19 cellular contexts compared by ENCODE assay signal in genomic region chr18:67301592-67301991, GRCh38.
DNase-seq lines count a peak whose midpoint lies in the region; ATAC-seq, FAIRE-seq and TF ChIP-seq lines count a peak whose summit lies in the region.
"Had no signal": no experiment of that assay in that cellular context is flagged by ENCODE, and none has a peak within 500 bp of the region (broad histone marks: within the 10 kb centered on the region; RNA-seq: fewer than 3 reads in every experiment).

No MANE protein-coding gene starts in this region.

- no peaks in the 10 kb centered on the region for H3F3A ChIP-seq in PC-3 (ENCODE audit: low read length, unreplicated experiment)

- H4K20me1 ChIP-seq in PC-3 (ENCODE audit: low read length): no peaks in the 10 kb centered on the region

- no peak for DNase-seq in activated CD4-positive, CD25-positive, alpha-beta regulatory T cell treated with anti-CD3 and anti-CD28 coated beads, Interleukin-2, amount 50 U/mL, for 72 hours
- DNase-seq in PC-3: no peak
- DNase-seq in chondrocyte (ENCODE audit: low spot score): no peak
- peak in 2 of 10 donors; percentile 1 to 5 for DNase-seq in naive thymus-derived CD8-positive, alpha-beta T cell
- no peak for DNase-seq in H54 (ENCODE audit: insufficient read length, low spot score)
- no peak for DNase-seq in ureter (ENCODE audit: low spot score)
- no peak for DNase-seq in NCI-H2081 treated with DMSO at 0.1 percent for 48 hours (lab: John Stamatoyannopoulos, UW)
- DNase-seq: 8988T; activated CD4-positive, alpha-beta T cell treated with anti-CD3 and anti-CD28 coated beads, Interleukin-2, amount 50 U/mL, for 48 hours; colonic mucosa; NCI-H2107; nephron progenitor cell; right cardiac atrium; SHP77; stimulated activated naive B cell treated with anti-CD40 and anti-IgM and Interleukin-4, amounts not matched to agents 10 μg/mL and 1 μg/mL and 100 μg/mL, for 72 hours had no signal

- POLR2A ChIA-PET in PC-3 (lab: Charles Lee; ENCODE audit: unreplicated experiment): interaction anchor here (0.6 to 0.7 kb wide), 2 partner anchors 198 to 684 kb away, joined by 3 read pairs; no protein-coding TSS in a partner anchor
- POLR2A ChIA-PET in naive thymus-derived CD8-positive, alpha-beta T cell (lab: Charles Lee): no interaction called here

- no peaks in the 10 kb centered on the region for H3K27me3 Mint-ChIP-seq in chondrocyte (ENCODE audit: low read depth)
- no peaks in the 10 kb centered on the region for H3K27me3 Mint-ChIP-seq in naive thymus-derived CD8-positive, alpha-beta T cell
- H3K27me3 Mint-ChIP-seq: CD4-positive, CD25-positive, alpha-beta regulatory T cell; stimulated activated naive B cell treated with anti-CD40 and anti-IgM and Interleukin-4, amounts not matched to agents 10 μg/mL and 1 μg/mL and 100 μg/mL, for 72 hours had no signal

- H3K4me1 ChIP-seq in PC-3 (ENCODE audit: insufficient read depth, low read length): peaks cover 8% of the 10 kb centered on the region; the same call in 1 of the 2 replicates
- H3K4me1 ChIP-seq: colonic mucosa had no signal

- BruUV-seq in PC-3 (replicated peaks; lab: Mats Ljungman, UMichigan): no TSS peak

- H3K27ac Mint-ChIP-seq in chondrocyte (ENCODE audit: unreplicated experiment): peak overlapping the region; percentile 92
- H3K27ac Mint-ChIP-seq in naive thymus-derived CD8-positive, alpha-beta T cell: peak overlapping the region; percentile 28 to 95 (median 86)
- H3K27ac Mint-ChIP-seq: nephron progenitor cell; stimulated activated naive B cell treated with anti-CD40 and anti-IgM and Interleukin-4, amounts not matched to agents 10 μg/mL and 1 μg/mL and 100 μg/mL, for 72 hours had no signal

- H3K79me2 ChIP-seq in PC-3 (ENCODE audit: low read length): no peaks in the 10 kb centered on the region

- no peak overlapping the region; the same call in 1 of the 2 replicates for H3K4me3 ChIP-seq in PC-3 (ENCODE audit: low read length)
- H3K4me3 ChIP-seq: colonic mucosa had no signal

- peaks cover 21% of the 10 kb centered on the region for H3K4me1 Mint-ChIP-seq in chondrocyte (ENCODE audit: low read depth)
- H3K4me1 Mint-ChIP-seq in naive thymus-derived CD8-positive, alpha-beta T cell: peaks cover 10 to 22% (median 18%) of the 10 kb centered on the region in 4 donors
- H3K4me1 Mint-ChIP-seq: CD4-positive, CD25-positive, alpha-beta regulatory T cell; nephron progenitor cell; stimulated activated naive B cell treated with anti-CD40 and anti-IgM and Interleukin-4, amounts not matched to agents 10 μg/mL and 1 μg/mL and 100 μg/mL, for 72 hours had no signal

- H3K4me3 Mint-ChIP-seq in chondrocyte (ENCODE audit: unreplicated experiment): no peak overlapping the region
- peak overlapping the region; percentile 35 to 78 (median 70) for H3K4me3 Mint-ChIP-seq in naive thymus-derived CD8-positive, alpha-beta T cell
- H3K4me3 Mint-ChIP-seq: nephron progenitor cell; stimulated activated naive B cell treated with anti-CD40 and anti-IgM and Interleukin-4, amounts not matched to agents 10 μg/mL and 1 μg/mL and 100 μg/mL, for 72 hours had no signal

- intact Hi-C loops in PC-3 (cut with micrococcal nuclease): no loop called here

- no peak for TF ChIP-seq CTCF in PC-3 (conservative IDR thresholded peaks at IDR 0.05; ENCODE audit: low read depth, low read length)
- TF ChIP-seq CTCF in chondrocyte (IDR thresholded peaks at IDR 0.05): no peak

- peak; percentile 17 to 20 for ATAC-seq in activated CD4-positive, CD25-positive, alpha-beta regulatory T cell treated with anti-CD3 and anti-CD28 coated beads, Interleukin-2, amount 50 U/mL, for 24 hours
- ATAC-seq in PC-3: peak; percentile 56
- ATAC-seq in naive thymus-derived CD8-positive, alpha-beta T cell: peak; percentile 28 to 61
- ATAC-seq: esophagus mucosa; right cardiac atrium; stimulated activated naive B cell treated with anti-CD40 and anti-IgM and Interleukin-4, amounts not matched to agents 10 μg/mL and 1 μg/mL and 100 μg/mL, for 72 hours had no signal

- no peaks in the 10 kb centered on the region for H3K36me3 ChIP-seq in PC-3 (ENCODE audit: low read depth, low read length)
- H3K36me3 ChIP-seq: colonic mucosa had no signal

- no peak for TF ChIP-seq POLR2A in H54 (IDR thresholded peaks at IDR 0.05; ENCODE audit: low read depth, low read length)

- H2AFZ ChIP-seq in PC-3 (ENCODE audit: low read length): peak overlapping the region; percentile 67

- H3K36me3 Mint-ChIP-seq in chondrocyte (ENCODE audit: low read depth): no peaks in the 10 kb centered on the region
- peaks cover 2 to 16% (median 13%) of the 10 kb centered on the region in 3 donors for H3K36me3 Mint-ChIP-seq in naive thymus-derived CD8-positive, alpha-beta T cell
- H3K36me3 Mint-ChIP-seq: CD4-positive, CD25-positive, alpha-beta regulatory T cell had no signal

- H3K9me3 ChIP-seq in PC-3 (ENCODE audit: low read length): 0 out of 2 replicates have a peak, but pooled peaks cover 8% of the 10 kb centered on the region
- H3K9me3 ChIP-seq: colonic mucosa had no signal

- no peak overlapping the region for H3K9ac ChIP-seq in PC-3 (ENCODE audit: low read length)

- peak overlapping the region; percentile 47 for H3K4me2 ChIP-seq in PC-3 (ENCODE audit: low read length)

- no peak for FAIRE-seq in H54 (lab: Jason Lieb, UNC)
- FAIRE-seq: urothelium cell line had no signal

- no peaks in the 10 kb centered on the region for H3K27me3 ChIP-seq in PC-3 (ENCODE audit: low read length)
- H3K27me3 ChIP-seq: colonic mucosa had no signal

- H3K9me3 Mint-ChIP-seq in chondrocyte (ENCODE audit: low read depth): peaks cover 6% of the 10 kb centered on the region
- H3K9me3 Mint-ChIP-seq in naive thymus-derived CD8-positive, alpha-beta T cell: peaks cover 0 to 35% (median 14%) of the 10 kb centered on the region in 9 donors

- no peaks in the 10 kb centered on the region for H3K9me2 ChIP-seq in PC-3 (replicated peaks; ENCODE audit: low read length)

- CTCF ChIA-PET in PC-3 (lab: Charles Lee): no interaction called here

- peak overlapping the region; percentile 35 for H3K27ac ChIP-seq in PC-3 (ENCODE audit: low read length)
- H3K27ac ChIP-seq: colonic mucosa had no signal
